In the genomic region with DNA sequence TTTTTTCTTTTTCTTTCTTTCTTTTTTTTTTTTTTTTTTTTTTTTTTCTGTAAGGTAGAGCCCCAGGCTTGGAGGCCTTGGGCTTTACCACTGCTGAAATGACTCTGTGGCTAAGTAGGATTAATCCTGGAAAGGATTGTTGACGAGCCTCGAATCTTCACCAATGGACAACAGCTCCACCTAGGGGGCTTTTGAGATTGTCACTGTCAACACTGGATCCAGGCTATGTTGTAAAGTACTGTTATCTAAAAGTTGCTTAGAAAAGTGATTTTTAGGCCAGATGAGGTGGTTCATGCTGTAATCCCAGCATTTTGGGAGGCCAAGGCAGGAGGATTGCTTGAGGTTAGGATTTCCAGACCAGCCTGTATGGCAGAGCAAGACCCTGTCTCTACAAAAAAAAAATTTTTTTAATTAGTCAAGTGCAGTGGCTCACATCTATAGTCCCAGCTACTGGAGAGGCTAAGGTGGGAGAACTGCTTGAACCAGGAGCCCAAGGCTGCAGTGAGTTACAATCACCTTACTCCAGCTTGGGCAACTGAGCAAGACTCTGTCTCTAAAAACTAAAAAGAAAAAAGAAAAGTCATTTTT, we compare ENCODE assay signal across 1 cellular context.
TF ChIP-seq lines count a peak whose summit lies in the region.

No MANE protein-coding gene starts in this region.

TF ChIP-seq in HEK293T, 16 proteins besides CTCF, POLR2A, EP300 and RAD21 (continued from another document):
- TF ChIP-seq, protein P1, sequence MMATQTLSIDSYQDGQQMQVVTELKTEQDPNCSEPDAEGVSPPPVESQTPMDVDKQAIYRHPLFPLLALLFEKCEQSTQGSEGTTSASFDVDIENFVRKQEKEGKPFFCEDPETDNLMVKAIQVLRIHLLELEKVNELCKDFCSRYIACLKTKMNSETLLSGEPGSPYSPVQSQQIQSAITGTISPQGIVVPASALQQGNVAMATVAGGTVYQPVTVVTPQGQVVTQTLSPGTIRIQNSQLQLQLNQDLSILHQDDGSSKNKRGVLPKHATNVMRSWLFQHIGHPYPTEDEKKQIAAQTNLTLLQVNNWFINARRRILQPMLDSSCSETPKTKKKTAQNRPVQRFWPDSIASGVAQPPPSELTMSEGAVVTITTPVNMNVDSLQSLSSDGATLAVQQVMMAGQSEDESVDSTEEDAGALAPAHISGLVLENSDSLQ (IDR thresholded peaks at IDR 0.05): no peak
- TF ChIP-seq FOXK2 (IDR thresholded peaks at IDR 0.05) (no peak), NFRKB (IDR thresholded peaks at IDR 0.05) (no peak), FOXA1 (IDR thresholded peaks at IDR 0.05) (no peak), SP1 (IDR thresholded peaks at IDR 0.05) (no peak), ELF4 (IDR thresholded peaks at IDR 0.05) (no peak)
